In the genomic region with DNA sequence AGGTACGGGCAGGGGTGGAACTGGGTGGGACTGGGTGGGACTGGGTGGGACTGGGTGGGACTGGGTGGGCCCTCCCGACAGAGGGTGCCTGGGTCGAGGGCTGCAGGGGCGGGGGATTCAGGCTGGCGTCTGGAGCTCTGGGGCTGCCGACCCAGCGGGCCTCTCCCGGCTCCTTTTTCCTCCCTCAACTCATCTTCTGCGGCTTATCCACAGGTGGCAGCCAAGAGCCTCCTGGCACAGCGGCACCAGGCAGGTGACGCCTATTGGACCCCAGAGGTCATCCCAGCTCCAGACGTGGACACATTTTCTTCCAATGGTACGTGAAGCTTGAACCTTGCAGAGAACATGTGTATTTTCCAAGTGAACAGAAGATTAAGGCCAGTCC, we compare ENCODE assay signal across 8 cellular contexts. TPM values are rescaled to one million over a fixed set of nuclear protein-coding genes. Genes with fewer than 3 reads are reported as not detected.
A peak's percentile ranks its signal among the peaks of the same experiment; 100 is the strongest.
DNase-seq lines count a peak whose midpoint lies in the region; ATAC-seq and TF ChIP-seq lines count a peak whose summit lies in the region.

No MANE protein-coding gene starts in this region.

- H3K4me1 ChIP-seq in HAP-1 = no peaks in the 10 kb centered on the region
- peaks cover 10% of the 10 kb centered on the region in 2 donors for H3K4me1 ChIP-seq in naive thymus-derived CD4-positive, alpha-beta T cell (ENCODE audit: control insufficient read depth in 2 of 2, insufficient read depth in 2 of 2, low read length in 2 of 2)

- ATAC-seq in esophagus mucosa (peak; percentile 32), GM21786 (IDR thresholded peaks at IDR 0.05; ENCODE audit: unreplicated experiment) (no peak), omental fat pad (ENCODE audit: low FRiP score) (no peak)
- ATAC-seq in naive thymus-derived CD4-positive, alpha-beta T cell = peak; percentile 36

- no peaks in the 10 kb centered on the region for H3K27me3 ChIP-seq in HAP-1 (ENCODE audit: low read depth)
- no peaks in the 10 kb centered on the region for H3K27me3 ChIP-seq in naive thymus-derived CD4-positive, alpha-beta T cell (ENCODE audit: control insufficient read depth in 2 of 2, insufficient read depth in 2 of 2, low read length in 2 of 2)

- H3K4me1 Mint-ChIP-seq in activated CD4-positive, alpha-beta T cell treated with anti-CD3 and anti-CD28 coated beads, Interleukin-2, amount 10 ng/mL, durations not matched to agents 24 days and 14 days = peaks cover 26% of the 10 kb centered on the region
- H3K4me1 Mint-ChIP-seq in naive thymus-derived CD4-positive, alpha-beta T cell = peaks cover 21 to 38% (median 30%) of the 10 kb centered on the region in 7 donors

- CTCF ChIA-PET in naive thymus-derived CD4-positive, alpha-beta T cell (lab: Charles Lee) = interaction anchor here (1.5 kb wide), 1 partner anchor 46 kb away, joined by 6 read pairs; the partner anchor contains the start of gene ZNF274

- intact Hi-C loops in activated CD4-positive, alpha-beta T cell treated with anti-CD3 and anti-CD28 coated beads, Interleukin-2, amount 10 ng/mL, durations not matched to agents 24 days and 14 days (cut with micrococcal nuclease) = loop anchor here (2.0 kb wide), 1 partner anchor 50 kb away; the partner anchor contains the start of gene ZNF8
- intact Hi-C loops in naive thymus-derived CD4-positive, alpha-beta T cell (cut with micrococcal nuclease) = loop anchor here (2.0 to 5.0 kb wide), 3 partner anchors 46 to 158 kb away; partner anchors contain the start of genes RPS5 (in 1 of the 2), ZNF274 (in 1 of the 2) and ZNF8 (in 1 of the 2)

- H3K4me3 Mint-ChIP-seq in activated CD4-positive, alpha-beta T cell treated with anti-CD3 and anti-CD28 coated beads, Interleukin-2, amount 10 ng/mL, durations not matched to agents 24 days and 14 days = peak overlapping the region; percentile 95
- peak overlapping the region; percentile 89 to 95 (median 94) for H3K4me3 Mint-ChIP-seq in naive thymus-derived CD4-positive, alpha-beta T cell

- POLR2A ChIA-PET in naive thymus-derived CD4-positive, alpha-beta T cell (lab: Charles Lee) = interaction anchor here (0.6 to 2.4 kb wide), 3 partner anchors 20 to 46 kb away, joined by 3 to 15 read pairs (median 3); partner anchors contain the start of gene ZNF274

- H3K9me3 ChIP-seq in HAP-1 = peaks cover 23% of the 10 kb centered on the region
- peaks cover 0 to 27% (median 0%) of the 10 kb centered on the region in 3 experiments for H3K9me3 ChIP-seq in naive thymus-derived CD4-positive, alpha-beta T cell (ENCODE audit: control insufficient read depth in 2 of 3, low read length in 3 of 3)

- in situ Hi-C loops in HAP-1 (cut with MboI; ENCODE audit: low sequenced_read_pairs) = no loop called here

- no peak for DNase-seq in AG10803 (ENCODE audit: low read depth)
- DNase-seq in HAP-1 (ENCODE audit: low spot score in 2 of 2) = no peak
- DNase-seq in activated CD4-positive, alpha-beta T cell treated with anti-CD3 and anti-CD28 coated beads, Interleukin-2, amount 10 ng/mL, durations not matched to agents 24 days and 14 days = peak; percentile 66
- DNase-seq in naive thymus-derived CD4-positive, alpha-beta T cell = peak in 5 of 9 donors; percentile 7 to 22 (median 11)
- no peak for DNase-seq in omental fat pad (ENCODE audit: low spot score)
- DNase-seq in NCI-H345 treated with DMSO at 0.1 percent for 48 hours (lab: John Stamatoyannopoulos, UW; ENCODE audit: unreplicated experiment) = no peak

- H3K27ac Mint-ChIP-seq in activated CD4-positive, alpha-beta T cell treated with anti-CD3 and anti-CD28 coated beads, Interleukin-2, amount 10 ng/mL, durations not matched to agents 24 days and 14 days = peak overlapping the region; percentile 55
- H3K27ac Mint-ChIP-seq in naive thymus-derived CD4-positive, alpha-beta T cell = peak overlapping the region in 7 of 9 donors; percentile 43 to 94 (median 80)

- H3K27me3 Mint-ChIP-seq in activated CD4-positive, alpha-beta T cell treated with anti-CD3 and anti-CD28 coated beads, Interleukin-2, amount 10 ng/mL, durations not matched to agents 24 days and 14 days = no peaks in the 10 kb centered on the region
- H3K27me3 Mint-ChIP-seq in naive thymus-derived CD4-positive, alpha-beta T cell = no peaks in the 10 kb centered on the region

- peak; percentile 14; the same call in 1 of the 2 replicates for TF ChIP-seq CTCF in AG10803 (conservative IDR thresholded peaks at IDR 0.05; ENCODE audit: low read length)
- no peak for TF ChIP-seq CTCF in omental fat pad (IDR thresholded peaks at IDR 0.05)

- peaks cover 62% of the 10 kb centered on the region for H3K36me3 Mint-ChIP-seq in activated CD4-positive, alpha-beta T cell treated with anti-CD3 and anti-CD28 coated beads, Interleukin-2, amount 10 ng/mL, durations not matched to agents 24 days and 14 days (ENCODE audit: low read depth)
- peaks cover 44 to 58% (median 55%) of the 10 kb centered on the region in 5 donors for H3K36me3 Mint-ChIP-seq in naive thymus-derived CD4-positive, alpha-beta T cell

- H3K4me3 ChIP-seq in AG10803 (ENCODE audit: low read length) = peak overlapping the region; percentile 82
- peak overlapping the region; percentile 32 for H3K4me3 ChIP-seq in HAP-1
- H3K4me3 ChIP-seq in naive thymus-derived CD4-positive, alpha-beta T cell (ENCODE audit: low read length) = peak overlapping the region; percentile 86

- H3K9me3 Mint-ChIP-seq in activated CD4-positive, alpha-beta T cell treated with anti-CD3 and anti-CD28 coated beads, Interleukin-2, amount 10 ng/mL, durations not matched to agents 24 days and 14 days = peaks cover 37% of the 10 kb centered on the region
- peaks cover 20 to 80% (median 48%) of the 10 kb centered on the region in 11 donors for H3K9me3 Mint-ChIP-seq in naive thymus-derived CD4-positive, alpha-beta T cell

- H3K27ac ChIP-seq in naive thymus-derived CD4-positive, alpha-beta T cell (ENCODE audit: low read depth, low read length) = peak overlapping the region; percentile 73

- no peaks in the 10 kb centered on the region for H3K36me3 ChIP-seq in HAP-1 (replicated peaks)
- peaks cover 3 to 52% (median 6%) of the 10 kb centered on the region in 3 experiments for H3K36me3 ChIP-seq in naive thymus-derived CD4-positive, alpha-beta T cell (ENCODE audit: control insufficient read depth in 2 of 3, insufficient read depth in 3 of 3, low read length in 3 of 3)

RNA-seq across cellular contexts. Expression of gene ZNF544, which starts 0.5 kb away (rescaled TPM):
- total RNA-seq in activated CD4-positive, alpha-beta T cell treated with anti-CD3 and anti-CD28 coated beads, Interleukin-2, amount 10 ng/mL, durations not matched to agents 24 days and 14 days = 52.9 and 55.5 TPM in 2 replicates
- 20.0 TPM for total RNA-seq in esophagus mucosa
- 10 to 100 TPM; 19.7 to 60.7 (median 42.1) TPM for total RNA-seq in naive thymus-derived CD4-positive, alpha-beta T cell
- 10 to 100 TPM; 21.6 to 30.8 TPM for polyA plus RNA-seq in naive thymus-derived CD4-positive, alpha-beta T cell
- 10 to 100 TPM; 21.2 to 31.2 (median 28.4) TPM for total RNA-seq in omental fat pad

RNA-seq across cellular contexts. Expression of gene ZNF274, which starts 46.4 kb away (rescaled TPM):
- total RNA-seq in activated CD4-positive, alpha-beta T cell treated with anti-CD3 and anti-CD28 coated beads, Interleukin-2, amount 10 ng/mL, durations not matched to agents 24 days and 14 days = 19.4 and 19.8 TPM in 2 replicates
- total RNA-seq in esophagus mucosa (19.5 TPM), omental fat pad (10 to 100 TPM; 16.5 to 30.4 (median 21.7) TPM)
- total RNA-seq in naive thymus-derived CD4-positive, alpha-beta T cell = 10 to 100 TPM; 20.1 to 91.1 (median 52.7) TPM
- polyA plus RNA-seq in naive thymus-derived CD4-positive, alpha-beta T cell = 10 to 100 TPM; 41.7 to 53.9 TPM

RNA-seq across cellular contexts. Expression of gene ZNF8, which starts 49.5 kb away (rescaled TPM):
- 4.8 and 5.1 TPM in 2 replicates for total RNA-seq in activated CD4-positive, alpha-beta T cell treated with anti-CD3 and anti-CD28 coated beads, Interleukin-2, amount 10 ng/mL, durations not matched to agents 24 days and 14 days
- total RNA-seq in esophagus mucosa = 2.9 TPM
- total RNA-seq in naive thymus-derived CD4-positive, alpha-beta T cell = 10 to 100 TPM in 2 of 5 experiments, 1 to 10 TPM in 3; 5.2 to 10.5 (median 10.0) TPM
- polyA plus RNA-seq in naive thymus-derived CD4-positive, alpha-beta T cell = 1 to 10 TPM in 1 of 2 donors, under 1 TPM in 1; 0.97 to 1.4 TPM
- 1 to 10 TPM; 4.6 to 9.3 (median 5.9) TPM for total RNA-seq in omental fat pad

Comparison
In these comparisons a context has a peak if more than half of its experiments do, and no peak if none do; other contexts are left out.
1. DNase-seq: peak in activated CD4-positive, alpha-beta T cell treated with anti-CD3 and anti-CD28 coated beads, Interleukin-2, amount 10 ng/mL, durations not matched to agents 24 days and 14 days (single experiment) and naive thymus-derived CD4-positive, alpha-beta T cell (5 of 9); none in AG10803 (single experiment), HAP-1 (0 of 2), omental fat pad (single experiment) and NCI-H345 treated with DMSO at 0.1 percent for 48 hours (single experiment).
2. H3K4me3 ChIP-seq: peak in every context shown above with its lines; median percentile 86 in naive thymus-derived CD4-positive, alpha-beta T cell; 82 in AG10803; 32 in HAP-1.
3. ATAC-seq: peak in esophagus mucosa (single experiment) and naive thymus-derived CD4-positive, alpha-beta T cell (single experiment); none in GM21786 (single experiment) and omental fat pad (single experiment).